31 cellular contexts compared by ENCODE assay signal in genomic region chr5:114310666-114311065, GRCh38. TPM values are rescaled to one million over a fixed set of nuclear protein-coding genes. Genes with fewer than 3 reads are reported as not detected.
"Had no signal": no experiment of that assay in that cellular context is flagged by ENCODE, and none has a peak within 500 bp of the region (broad histone marks: within the 10 kb centered on the region; RNA-seq: fewer than 3 reads in every experiment).

No MANE protein-coding gene starts in this region.

- H3K27me3 ChIP-seq: colonic mucosa, dorsolateral prefrontal cortex, esophagus muscularis mucosa, esophagus squamous epithelium, gastrocnemius medialis, gastroesophageal sphincter, heart left ventricle, heart right ventricle, hepatocyte had no signal

- ATAC-seq: effector memory CD8-positive, alpha-beta T cell; esophagus mucosa; foreskin keratinocyte; gastrocnemius medialis; gastroesophageal sphincter; heart left ventricle; heart right ventricle had no signal

- H3K27ac Mint-ChIP-seq: dendritic cell treated with granulocyte-macrophage colony-stimulating factor and Interleukin-4, amounts not matched to agents 40 ng/mL and 50 ng/mL, for 4 days; effector memory CD8-positive, alpha-beta T cell; endodermal cell had no signal

- H2AFZ ChIP-seq: hepatocyte had no signal

- H3K36me3 ChIP-seq: colonic mucosa, esophagus muscularis mucosa, esophagus squamous epithelium, gastrocnemius medialis, gastroesophageal sphincter, heart left ventricle, heart right ventricle had no signal

- H3K9me3 Mint-ChIP-seq: dendritic cell treated with granulocyte-macrophage colony-stimulating factor and Interleukin-4, amounts not matched to agents 40 ng/mL and 50 ng/mL, for 4 days; effector memory CD8-positive, alpha-beta T cell; endodermal cell had no signal

- H3K79me2 ChIP-seq: hepatocyte had no signal

- H3K4me3 ChIP-seq: colonic mucosa, coronary artery, dorsolateral prefrontal cortex, esophagus muscularis mucosa, esophagus squamous epithelium, gastrocnemius medialis, gastroesophageal sphincter, heart left ventricle, heart right ventricle, hepatocyte had no signal

- FAIRE-seq: colon, endometrium, frontal cortex had no signal

- H3K27ac ChIP-seq: colonic mucosa, coronary artery, dorsolateral prefrontal cortex, epithelial cell of prostate, esophagus muscularis mucosa, esophagus squamous epithelium, foreskin keratinocyte, gastrocnemius medialis, gastroesophageal sphincter, heart left ventricle, heart right ventricle, hepatocyte had no signal

- DNase-seq: colonic mucosa; cortex of kidney; dermis blood vessel endothelial cell; dorsolateral prefrontal cortex; effector CD4-positive, alpha-beta T cell; effector CD8-positive, alpha-beta T cell; effector memory CD4-positive, alpha-beta T cell; effector memory CD8-positive, alpha-beta T cell; endodermal cell; erythroblast; esophagus squamous epithelium; foreskin fibroblast; foreskin keratinocyte; foreskin melanocyte; gastrocnemius medialis; glutamatergic neuron; head of caudate nucleus; heart left ventricle; heart right ventricle had no signal

- H3K27me3 Mint-ChIP-seq: dendritic cell treated with granulocyte-macrophage colony-stimulating factor and Interleukin-4, amounts not matched to agents 40 ng/mL and 50 ng/mL, for 4 days; effector memory CD8-positive, alpha-beta T cell had no signal

- H3K4me2 ChIP-seq: hepatocyte had no signal

- H3K4me1 ChIP-seq: colonic mucosa, esophagus squamous epithelium, foreskin keratinocyte, gastrocnemius medialis had no signal

- H3K4me3 Mint-ChIP-seq: dendritic cell treated with granulocyte-macrophage colony-stimulating factor and Interleukin-4, amounts not matched to agents 40 ng/mL and 50 ng/mL, for 4 days; effector memory CD8-positive, alpha-beta T cell; endodermal cell had no signal

- H3K9me3 ChIP-seq: colonic mucosa, esophagus muscularis mucosa, esophagus squamous epithelium, gastrocnemius medialis, gastroesophageal sphincter, heart left ventricle, heart right ventricle had no signal

RNA-seq across cellular contexts. Expression of gene KCNN2, which starts 51.2 kb away (rescaled TPM):
- total RNA-seq: chondrocyte, epithelial cell of proximal tubule had no signal
